In the genomic region with DNA sequence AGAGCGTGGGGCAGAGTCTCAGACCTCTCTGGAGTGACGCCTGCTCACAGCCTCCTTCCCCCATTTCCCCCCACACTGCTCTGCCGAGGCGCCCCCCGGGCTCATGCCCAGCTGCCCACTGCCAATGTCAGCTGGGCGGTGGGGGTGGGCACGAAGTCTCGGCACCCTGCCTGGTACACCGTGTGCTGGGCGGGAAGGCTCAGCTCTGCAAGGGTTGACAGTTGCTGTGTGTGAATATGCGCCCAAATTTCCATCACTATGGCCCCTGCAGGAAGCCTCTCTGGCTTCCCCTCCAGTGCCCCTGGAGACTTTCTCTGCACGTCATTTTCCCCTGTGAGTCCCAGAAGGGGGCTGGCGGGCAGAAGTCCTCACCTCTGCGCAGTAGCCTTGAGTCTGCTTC, we compare ENCODE assay signal across 3 cellular contexts.
TF ChIP-seq lines count a peak whose summit lies in the region.

No MANE protein-coding gene starts in this region.

TF ChIP-seq in GM23338, 12 proteins besides CTCF, POLR2A, EP300 and RAD21 (continues in another document):
- TF ChIP-seq NANOG (IDR thresholded peaks at IDR 0.05; ENCODE audit: borderline replicate concordance): no peak
- 0 out of 2 replicates have a peak, but pooled peaks have one; percentile 8 for TF ChIP-seq CREB1 (CRISPR knock-in tag; IDR thresholded peaks at IDR 0.05; ENCODE audit: low read depth)
- TF ChIP-seq STAT1 (IDR thresholded peaks at IDR 0.05; ENCODE audit: unreplicated experiment): no peak
- TF ChIP-seq, protein P1, sequence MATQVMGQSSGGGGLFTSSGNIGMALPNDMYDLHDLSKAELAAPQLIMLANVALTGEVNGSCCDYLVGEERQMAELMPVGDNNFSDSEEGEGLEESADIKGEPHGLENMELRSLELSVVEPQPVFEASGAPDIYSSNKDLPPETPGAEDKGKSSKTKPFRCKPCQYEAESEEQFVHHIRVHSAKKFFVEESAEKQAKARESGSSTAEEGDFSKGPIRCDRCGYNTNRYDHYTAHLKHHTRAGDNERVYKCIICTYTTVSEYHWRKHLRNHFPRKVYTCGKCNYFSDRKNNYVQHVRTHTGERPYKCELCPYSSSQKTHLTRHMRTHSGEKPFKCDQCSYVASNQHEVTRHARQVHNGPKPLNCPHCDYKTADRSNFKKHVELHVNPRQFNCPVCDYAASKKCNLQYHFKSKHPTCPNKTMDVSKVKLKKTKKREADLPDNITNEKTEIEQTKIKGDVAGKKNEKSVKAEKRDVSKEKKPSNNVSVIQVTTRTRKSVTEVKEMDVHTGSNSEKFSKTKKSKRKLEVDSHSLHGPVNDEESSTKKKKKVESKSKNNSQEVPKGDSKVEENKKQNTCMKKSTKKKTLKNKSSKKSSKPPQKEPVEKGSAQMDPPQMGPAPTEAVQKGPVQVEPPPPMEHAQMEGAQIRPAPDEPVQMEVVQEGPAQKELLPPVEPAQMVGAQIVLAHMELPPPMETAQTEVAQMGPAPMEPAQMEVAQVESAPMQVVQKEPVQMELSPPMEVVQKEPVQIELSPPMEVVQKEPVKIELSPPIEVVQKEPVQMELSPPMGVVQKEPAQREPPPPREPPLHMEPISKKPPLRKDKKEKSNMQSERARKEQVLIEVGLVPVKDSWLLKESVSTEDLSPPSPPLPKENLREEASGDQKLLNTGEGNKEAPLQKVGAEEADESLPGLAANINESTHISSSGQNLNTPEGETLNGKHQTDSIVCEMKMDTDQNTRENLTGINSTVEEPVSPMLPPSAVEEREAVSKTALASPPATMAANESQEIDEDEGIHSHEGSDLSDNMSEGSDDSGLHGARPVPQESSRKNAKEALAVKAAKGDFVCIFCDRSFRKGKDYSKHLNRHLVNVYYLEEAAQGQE (IDR thresholded peaks at IDR 0.05; ENCODE audit: unreplicated experiment): no peak
- no peak for TF ChIP-seq EZH2phosphoT487 (IDR thresholded peaks at IDR 0.05; ENCODE audit: unreplicated experiment)

TF ChIP-seq in WTC11, 78 proteins besides CTCF, POLR2A, EP300 and RAD21 (continues in another document):
- TF ChIP-seq GABPB1 (CRISPR knock-in tag; IDR thresholded peaks at IDR 0.05) (no peak), NR2C2 (CRISPR knock-in tag; IDR thresholded peaks at IDR 0.05) (no peak), ZNF219 (CRISPR knock-in tag; IDR thresholded peaks at IDR 0.05; ENCODE audit: borderline replicate concordance) (no peak), SMAD3 (CRISPR knock-in tag; IDR thresholded peaks at IDR 0.05; ENCODE audit: borderline replicate concordance) (no peak), NR1H2 (CRISPR knock-in tag; IDR thresholded peaks at IDR 0.05) (no peak), NFYB (CRISPR knock-in tag; conservative IDR thresholded peaks at IDR 0.05; ENCODE audit: low read depth) (no peak), MYBL2 (CRISPR knock-in tag; IDR thresholded peaks at IDR 0.05) (no peak), RELA (CRISPR knock-in tag; IDR thresholded peaks at IDR 0.05; ENCODE audit: borderline replicate concordance) (no peak)
- TF ChIP-seq, protein P2, sequence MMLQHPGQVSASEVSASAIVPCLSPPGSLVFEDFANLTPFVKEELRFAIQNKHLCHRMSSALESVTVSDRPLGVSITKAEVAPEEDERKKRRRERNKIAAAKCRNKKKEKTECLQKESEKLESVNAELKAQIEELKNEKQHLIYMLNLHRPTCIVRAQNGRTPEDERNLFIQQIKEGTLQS (CRISPR knock-in tag; conservative IDR thresholded peaks at IDR 0.05): no peak
- TF ChIP-seq, protein P3, sequence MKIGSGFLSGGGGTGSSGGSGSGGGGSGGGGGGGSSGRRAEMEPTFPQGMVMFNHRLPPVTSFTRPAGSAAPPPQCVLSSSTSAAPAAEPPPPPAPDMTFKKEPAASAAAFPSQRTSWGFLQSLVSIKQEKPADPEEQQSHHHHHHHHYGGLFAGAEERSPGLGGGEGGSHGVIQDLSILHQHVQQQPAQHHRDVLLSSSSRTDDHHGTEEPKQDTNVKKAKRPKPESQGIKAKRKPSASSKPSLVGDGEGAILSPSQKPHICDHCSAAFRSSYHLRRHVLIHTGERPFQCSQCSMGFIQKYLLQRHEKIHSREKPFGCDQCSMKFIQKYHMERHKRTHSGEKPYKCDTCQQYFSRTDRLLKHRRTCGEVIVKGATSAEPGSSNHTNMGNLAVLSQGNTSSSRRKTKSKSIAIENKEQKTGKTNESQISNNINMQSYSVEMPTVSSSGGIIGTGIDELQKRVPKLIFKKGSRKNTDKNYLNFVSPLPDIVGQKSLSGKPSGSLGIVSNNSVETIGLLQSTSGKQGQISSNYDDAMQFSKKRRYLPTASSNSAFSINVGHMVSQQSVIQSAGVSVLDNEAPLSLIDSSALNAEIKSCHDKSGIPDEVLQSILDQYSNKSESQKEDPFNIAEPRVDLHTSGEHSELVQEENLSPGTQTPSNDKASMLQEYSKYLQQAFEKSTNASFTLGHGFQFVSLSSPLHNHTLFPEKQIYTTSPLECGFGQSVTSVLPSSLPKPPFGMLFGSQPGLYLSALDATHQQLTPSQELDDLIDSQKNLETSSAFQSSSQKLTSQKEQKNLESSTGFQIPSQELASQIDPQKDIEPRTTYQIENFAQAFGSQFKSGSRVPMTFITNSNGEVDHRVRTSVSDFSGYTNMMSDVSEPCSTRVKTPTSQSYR (CRISPR knock-in tag; IDR thresholded peaks at IDR 0.05): no peak
- TF ChIP-seq, protein P4, sequence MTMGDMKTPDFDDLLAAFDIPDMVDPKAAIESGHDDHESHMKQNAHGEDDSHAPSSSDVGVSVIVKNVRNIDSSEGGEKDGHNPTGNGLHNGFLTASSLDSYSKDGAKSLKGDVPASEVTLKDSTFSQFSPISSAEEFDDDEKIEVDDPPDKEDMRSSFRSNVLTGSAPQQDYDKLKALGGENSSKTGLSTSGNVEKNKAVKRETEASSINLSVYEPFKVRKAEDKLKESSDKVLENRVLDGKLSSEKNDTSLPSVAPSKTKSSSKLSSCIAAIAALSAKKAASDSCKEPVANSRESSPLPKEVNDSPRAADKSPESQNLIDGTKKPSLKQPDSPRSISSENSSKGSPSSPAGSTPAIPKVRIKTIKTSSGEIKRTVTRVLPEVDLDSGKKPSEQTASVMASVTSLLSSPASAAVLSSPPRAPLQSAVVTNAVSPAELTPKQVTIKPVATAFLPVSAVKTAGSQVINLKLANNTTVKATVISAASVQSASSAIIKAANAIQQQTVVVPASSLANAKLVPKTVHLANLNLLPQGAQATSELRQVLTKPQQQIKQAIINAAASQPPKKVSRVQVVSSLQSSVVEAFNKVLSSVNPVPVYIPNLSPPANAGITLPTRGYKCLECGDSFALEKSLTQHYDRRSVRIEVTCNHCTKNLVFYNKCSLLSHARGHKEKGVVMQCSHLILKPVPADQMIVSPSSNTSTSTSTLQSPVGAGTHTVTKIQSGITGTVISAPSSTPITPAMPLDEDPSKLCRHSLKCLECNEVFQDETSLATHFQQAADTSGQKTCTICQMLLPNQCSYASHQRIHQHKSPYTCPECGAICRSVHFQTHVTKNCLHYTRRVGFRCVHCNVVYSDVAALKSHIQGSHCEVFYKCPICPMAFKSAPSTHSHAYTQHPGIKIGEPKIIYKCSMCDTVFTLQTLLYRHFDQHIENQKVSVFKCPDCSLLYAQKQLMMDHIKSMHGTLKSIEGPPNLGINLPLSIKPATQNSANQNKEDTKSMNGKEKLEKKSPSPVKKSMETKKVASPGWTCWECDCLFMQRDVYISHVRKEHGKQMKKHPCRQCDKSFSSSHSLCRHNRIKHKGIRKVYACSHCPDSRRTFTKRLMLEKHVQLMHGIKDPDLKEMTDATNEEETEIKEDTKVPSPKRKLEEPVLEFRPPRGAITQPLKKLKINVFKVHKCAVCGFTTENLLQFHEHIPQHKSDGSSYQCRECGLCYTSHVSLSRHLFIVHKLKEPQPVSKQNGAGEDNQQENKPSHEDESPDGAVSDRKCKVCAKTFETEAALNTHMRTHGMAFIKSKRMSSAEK (CRISPR knock-in tag; IDR thresholded peaks at IDR 0.05; ENCODE audit: borderline replicate concordance): no peak
- TF ChIP-seq, protein P5, sequence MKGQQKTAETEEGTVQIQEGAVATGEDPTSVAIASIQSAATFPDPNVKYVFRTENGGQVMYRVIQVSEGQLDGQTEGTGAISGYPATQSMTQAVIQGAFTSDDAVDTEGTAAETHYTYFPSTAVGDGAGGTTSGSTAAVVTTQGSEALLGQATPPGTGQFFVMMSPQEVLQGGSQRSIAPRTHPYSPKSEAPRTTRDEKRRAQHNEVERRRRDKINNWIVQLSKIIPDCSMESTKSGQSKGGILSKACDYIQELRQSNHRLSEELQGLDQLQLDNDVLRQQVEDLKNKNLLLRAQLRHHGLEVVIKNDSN (CRISPR knock-in tag; IDR thresholded peaks at IDR 0.05): no peak
- TF ChIP-seq, protein P6, sequence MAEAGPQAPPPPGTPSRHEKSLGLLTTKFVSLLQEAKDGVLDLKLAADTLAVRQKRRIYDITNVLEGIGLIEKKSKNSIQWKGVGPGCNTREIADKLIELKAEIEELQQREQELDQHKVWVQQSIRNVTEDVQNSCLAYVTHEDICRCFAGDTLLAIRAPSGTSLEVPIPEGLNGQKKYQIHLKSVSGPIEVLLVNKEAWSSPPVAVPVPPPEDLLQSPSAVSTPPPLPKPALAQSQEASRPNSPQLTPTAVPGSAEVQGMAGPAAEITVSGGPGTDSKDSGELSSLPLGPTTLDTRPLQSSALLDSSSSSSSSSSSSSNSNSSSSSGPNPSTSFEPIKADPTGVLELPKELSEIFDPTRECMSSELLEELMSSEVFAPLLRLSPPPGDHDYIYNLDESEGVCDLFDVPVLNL (CRISPR knock-in tag; IDR thresholded peaks at IDR 0.05; ENCODE audit: borderline replicate concordance, low read depth): no peak

TF ChIP-seq in HepG2, 621 proteins besides CTCF, POLR2A, EP300 and RAD21 (continues in another document):
- TF ChIP-seq, protein P7, sequence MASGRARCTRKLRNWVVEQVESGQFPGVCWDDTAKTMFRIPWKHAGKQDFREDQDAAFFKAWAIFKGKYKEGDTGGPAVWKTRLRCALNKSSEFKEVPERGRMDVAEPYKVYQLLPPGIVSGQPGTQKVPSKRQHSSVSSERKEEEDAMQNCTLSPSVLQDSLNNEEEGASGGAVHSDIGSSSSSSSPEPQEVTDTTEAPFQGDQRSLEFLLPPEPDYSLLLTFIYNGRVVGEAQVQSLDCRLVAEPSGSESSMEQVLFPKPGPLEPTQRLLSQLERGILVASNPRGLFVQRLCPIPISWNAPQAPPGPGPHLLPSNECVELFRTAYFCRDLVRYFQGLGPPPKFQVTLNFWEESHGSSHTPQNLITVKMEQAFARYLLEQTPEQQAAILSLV (CRISPR knock-in tag; IDR thresholded peaks at IDR 0.05; ENCODE audit: borderline replicate concordance): no peak
- TF ChIP-seq ZNF616 (CRISPR knock-in tag; IDR thresholded peaks at IDR 0.05; ENCODE audit: low read depth): no peak
- TF ChIP-seq, protein P8, sequence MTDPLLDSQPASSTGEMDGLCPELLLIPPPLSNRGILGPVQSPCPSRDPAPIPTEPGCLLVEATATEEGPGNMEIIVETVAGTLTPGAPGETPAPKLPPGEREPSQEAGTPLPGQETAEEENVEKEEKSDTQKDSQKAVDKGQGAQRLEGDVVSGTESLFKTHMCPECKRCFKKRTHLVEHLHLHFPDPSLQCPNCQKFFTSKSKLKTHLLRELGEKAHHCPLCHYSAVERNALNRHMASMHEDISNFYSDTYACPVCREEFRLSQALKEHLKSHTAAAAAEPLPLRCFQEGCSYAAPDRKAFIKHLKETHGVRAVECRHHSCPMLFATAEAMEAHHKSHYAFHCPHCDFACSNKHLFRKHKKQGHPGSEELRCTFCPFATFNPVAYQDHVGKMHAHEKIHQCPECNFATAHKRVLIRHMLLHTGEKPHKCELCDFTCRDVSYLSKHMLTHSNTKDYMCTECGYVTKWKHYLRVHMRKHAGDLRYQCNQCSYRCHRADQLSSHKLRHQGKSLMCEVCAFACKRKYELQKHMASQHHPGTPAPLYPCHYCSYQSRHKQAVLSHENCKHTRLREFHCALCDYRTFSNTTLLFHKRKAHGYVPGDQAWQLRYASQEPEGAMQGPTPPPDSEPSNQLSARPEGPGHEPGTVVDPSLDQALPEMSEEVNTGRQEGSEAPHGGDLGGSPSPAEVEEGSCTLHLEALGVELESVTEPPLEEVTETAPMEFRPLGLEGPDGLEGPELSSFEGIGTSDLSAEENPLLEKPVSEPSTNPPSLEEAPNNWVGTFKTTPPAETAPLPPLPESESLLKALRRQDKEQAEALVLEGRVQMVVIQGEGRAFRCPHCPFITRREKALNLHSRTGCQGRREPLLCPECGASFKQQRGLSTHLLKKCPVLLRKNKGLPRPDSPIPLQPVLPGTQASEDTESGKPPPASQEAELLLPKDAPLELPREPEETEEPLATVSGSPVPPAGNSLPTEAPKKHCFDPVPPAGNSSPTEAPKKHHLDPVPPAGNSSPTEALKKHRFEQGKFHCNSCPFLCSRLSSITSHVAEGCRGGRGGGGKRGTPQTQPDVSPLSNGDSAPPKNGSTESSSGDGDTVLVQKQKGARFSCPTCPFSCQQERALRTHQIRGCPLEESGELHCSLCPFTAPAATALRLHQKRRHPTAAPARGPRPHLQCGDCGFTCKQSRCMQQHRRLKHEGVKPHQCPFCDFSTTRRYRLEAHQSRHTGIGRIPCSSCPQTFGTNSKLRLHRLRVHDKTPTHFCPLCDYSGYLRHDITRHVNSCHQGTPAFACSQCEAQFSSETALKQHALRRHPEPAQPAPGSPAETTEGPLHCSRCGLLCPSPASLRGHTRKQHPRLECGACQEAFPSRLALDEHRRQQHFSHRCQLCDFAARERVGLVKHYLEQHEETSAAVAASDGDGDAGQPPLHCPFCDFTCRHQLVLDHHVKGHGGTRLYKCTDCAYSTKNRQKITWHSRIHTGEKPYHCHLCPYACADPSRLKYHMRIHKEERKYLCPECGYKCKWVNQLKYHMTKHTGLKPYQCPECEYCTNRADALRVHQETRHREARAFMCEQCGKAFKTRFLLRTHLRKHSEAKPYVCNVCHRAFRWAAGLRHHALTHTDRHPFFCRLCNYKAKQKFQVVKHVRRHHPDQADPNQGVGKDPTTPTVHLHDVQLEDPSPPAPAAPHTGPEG (CRISPR knock-in tag; IDR thresholded peaks at IDR 0.05): no peak
- TF ChIP-seq, protein P9, sequence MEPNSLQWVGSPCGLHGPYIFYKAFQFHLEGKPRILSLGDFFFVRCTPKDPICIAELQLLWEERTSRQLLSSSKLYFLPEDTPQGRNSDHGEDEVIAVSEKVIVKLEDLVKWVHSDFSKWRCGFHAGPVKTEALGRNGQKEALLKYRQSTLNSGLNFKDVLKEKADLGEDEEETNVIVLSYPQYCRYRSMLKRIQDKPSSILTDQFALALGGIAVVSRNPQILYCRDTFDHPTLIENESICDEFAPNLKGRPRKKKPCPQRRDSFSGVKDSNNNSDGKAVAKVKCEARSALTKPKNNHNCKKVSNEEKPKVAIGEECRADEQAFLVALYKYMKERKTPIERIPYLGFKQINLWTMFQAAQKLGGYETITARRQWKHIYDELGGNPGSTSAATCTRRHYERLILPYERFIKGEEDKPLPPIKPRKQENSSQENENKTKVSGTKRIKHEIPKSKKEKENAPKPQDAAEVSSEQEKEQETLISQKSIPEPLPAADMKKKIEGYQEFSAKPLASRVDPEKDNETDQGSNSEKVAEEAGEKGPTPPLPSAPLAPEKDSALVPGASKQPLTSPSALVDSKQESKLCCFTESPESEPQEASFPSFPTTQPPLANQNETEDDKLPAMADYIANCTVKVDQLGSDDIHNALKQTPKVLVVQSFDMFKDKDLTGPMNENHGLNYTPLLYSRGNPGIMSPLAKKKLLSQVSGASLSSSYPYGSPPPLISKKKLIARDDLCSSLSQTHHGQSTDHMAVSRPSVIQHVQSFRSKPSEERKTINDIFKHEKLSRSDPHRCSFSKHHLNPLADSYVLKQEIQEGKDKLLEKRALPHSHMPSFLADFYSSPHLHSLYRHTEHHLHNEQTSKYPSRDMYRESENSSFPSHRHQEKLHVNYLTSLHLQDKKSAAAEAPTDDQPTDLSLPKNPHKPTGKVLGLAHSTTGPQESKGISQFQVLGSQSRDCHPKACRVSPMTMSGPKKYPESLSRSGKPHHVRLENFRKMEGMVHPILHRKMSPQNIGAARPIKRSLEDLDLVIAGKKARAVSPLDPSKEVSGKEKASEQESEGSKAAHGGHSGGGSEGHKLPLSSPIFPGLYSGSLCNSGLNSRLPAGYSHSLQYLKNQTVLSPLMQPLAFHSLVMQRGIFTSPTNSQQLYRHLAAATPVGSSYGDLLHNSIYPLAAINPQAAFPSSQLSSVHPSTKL (CRISPR knock-in tag; IDR thresholded peaks at IDR 0.05): no peak
- TF ChIP-seq SIN3B (IDR thresholded peaks at IDR 0.05; ENCODE audit: low read length): no peak
- TF ChIP-seq KLF6 (CRISPR knock-in tag; IDR thresholded peaks at IDR 0.05): no peak
